In the genomic region with DNA sequence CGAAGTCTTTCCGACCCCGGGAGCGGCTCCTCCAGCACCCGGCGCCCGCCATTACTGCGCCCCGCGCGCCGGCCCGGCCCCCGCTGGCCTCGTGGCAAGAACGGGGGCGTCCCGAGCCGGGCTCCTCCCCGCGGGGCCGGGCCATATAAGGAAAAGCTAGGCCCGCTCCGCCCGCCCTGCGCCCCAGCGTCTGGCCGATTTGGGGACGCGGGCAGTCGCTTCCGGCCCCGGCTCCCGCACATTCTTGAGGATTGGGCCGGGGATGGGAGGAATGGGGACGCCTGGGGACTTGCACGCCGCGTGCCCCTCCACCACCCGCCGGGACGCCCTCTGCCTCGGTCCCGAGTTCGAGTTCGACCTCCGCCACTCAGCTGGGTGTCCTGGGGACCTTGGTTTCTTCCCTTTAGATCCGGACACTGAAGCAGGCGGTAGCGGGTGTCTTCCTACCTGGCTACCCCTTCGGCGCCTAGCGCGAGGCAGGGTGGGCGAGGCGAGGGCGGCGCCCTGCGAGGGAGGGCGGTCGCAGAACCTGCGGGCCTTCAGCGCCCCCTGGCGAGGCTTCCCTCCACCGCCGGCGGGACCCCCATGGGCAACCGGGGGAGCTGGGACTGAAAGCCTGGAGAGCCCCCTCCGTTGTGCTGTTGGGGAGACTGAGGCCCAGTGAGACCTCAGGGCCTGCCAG, we compare ENCODE assay signal across 8 cellular contexts. TPM values are rescaled to one million over a fixed set of nuclear protein-coding genes. Genes with fewer than 3 reads are reported as not detected.
DNase-seq lines count a peak whose midpoint lies in the region; ATAC-seq and TF ChIP-seq lines count a peak whose summit lies in the region.

No MANE protein-coding gene starts in this region.

- no peaks in the 10 kb centered on the region for H4K20me1 ChIP-seq in KMS-11 (ENCODE audit: insufficient read depth)

- no peaks in the 10 kb centered on the region for H3K36me3 ChIP-seq in KMS-11 (ENCODE audit: insufficient read depth)

- no peaks in the 10 kb centered on the region for H3K27me3 Mint-ChIP-seq in CD4-positive, alpha-beta T cell

- H3K27me3 ChIP-seq in CD4-positive, alpha-beta T cell (ENCODE audit: control insufficient read depth, insufficient read depth, low read length), result no peaks in the 10 kb centered on the region
- H3K27me3 ChIP-seq in KMS-11 (ENCODE audit: insufficient read depth, low read depth), result no peaks in the 10 kb centered on the region

- H3K9ac ChIP-seq in KMS-11, result peak overlapping the region; percentile 97

- peak overlapping the region; percentile 90 for H3K4me3 Mint-ChIP-seq in CD4-positive, alpha-beta T cell

- peak; percentile 71 to 85 (median 76) for DNase-seq in CD4-positive, alpha-beta T cell
- peak; percentile 91 for DNase-seq in activated CD4-positive, CD25-positive, alpha-beta regulatory T cell treated with anti-CD3 and anti-CD28 coated beads, Interleukin-2, amount 50 U/mL, for 72 hours
- peak; percentile 63 for DNase-seq in cerebellar cortex (ENCODE audit: low spot score)
- DNase-seq in kidney glomerular epithelial cell (lab: John Stamatoyannopoulos, UW), result peak; percentile 47
- peak; percentile 80 to 86 (median 84) for DNase-seq in stimulated activated CD4-positive, alpha-beta T cell treated with anti-CD3 and anti-CD28 coated beads, Interleukin-1b, Interleukin-23, amount 100 ng/mL, for 24 hours (ENCODE audit: low read depth in 4 of 4, low spot score in 1 of 4)
- no peak for DNase-seq in NCI-H2029 treated with DMSO at 0.1 percent for 48 hours (lab: John Stamatoyannopoulos, UW)

- H3K4me1 ChIP-seq in KMS-11 (ENCODE audit: low read depth, poor library complexity, severe bottlenecking), result peaks cover 32% of the 10 kb centered on the region

- peak overlapping the region; percentile 37 for H3K4me3 ChIP-seq in KMS-11 (IDR thresholded peaks at IDR 0.05; ENCODE audit: insufficient read depth, low read depth, low read length)

- H3K4me2 ChIP-seq in KMS-11, result peak overlapping the region; percentile 95; the same call in 1 of the 2 replicates

- peak overlapping the region; percentile 60 for H3K27ac ChIP-seq in CD4-positive, alpha-beta T cell (ENCODE audit: low read depth, low read length)
- peak overlapping the region; percentile 94 for H3K27ac ChIP-seq in KMS-11

- intact Hi-C loops in CD4-positive, alpha-beta T cell (cut with DNase I, micrococcal nuclease), result loop anchor here (1.0 to 10.0 kb wide), 12 partner anchors 22 to 494 kb away; a partner anchor contains a TSS

- peak; percentile 86 for ATAC-seq in CD4-positive, alpha-beta T cell (ENCODE audit: poor library complexity)
- ATAC-seq in GM21390 (IDR thresholded peaks at IDR 0.05; ENCODE audit: unreplicated experiment), result peak; percentile 52

- H2AFZ ChIP-seq in KMS-11 (ENCODE audit: low read depth), result peak overlapping the region; percentile 98

- H3K36me3 Mint-ChIP-seq in CD4-positive, alpha-beta T cell (ENCODE audit: low read depth), result no peaks in the 10 kb centered on the region

- POLR2A ChIA-PET in CD4-positive, alpha-beta T cell (lab: Charles Lee), result interaction anchor here (0.6 to 3.8 kb wide), 17 partner anchors 11 to 477 kb away, joined by 3 to 23 read pairs (median 5); a partner anchor contains a TSS

- TF ChIP-seq CTCF in CD4-positive, alpha-beta T cell (IDR thresholded peaks at IDR 0.05), result peak; percentile 98
- TF ChIP-seq CTCF in KMS-11 (conservative IDR thresholded peaks at IDR 0.05; ENCODE audit: low read depth, low read length), result peak; percentile 89

- CTCF ChIA-PET in CD4-positive, alpha-beta T cell (lab: Charles Lee), result interaction anchor here (0.6 to 1.6 kb wide), 23 partner anchors 11 to 445 kb away, joined by 3 to 21 read pairs (median 4); a partner anchor contains a TSS

- H3K9me3 Mint-ChIP-seq in CD4-positive, alpha-beta T cell, result no peaks in the 10 kb centered on the region

- H3K79me2 ChIP-seq in KMS-11 (ENCODE audit: insufficient read depth, low read depth), result 0 out of 2 replicates have a peak, but pooled peaks cover 9% of the 10 kb centered on the region

- H3K9me3 ChIP-seq in CD4-positive, alpha-beta T cell (ENCODE audit: control insufficient read depth, low read length), result no peaks in the 10 kb centered on the region

- peaks cover 33% of the 10 kb centered on the region for H3K4me1 Mint-ChIP-seq in CD4-positive, alpha-beta T cell (ENCODE audit: low read depth)

- H3K27ac Mint-ChIP-seq in CD4-positive, alpha-beta T cell, result no peak overlapping the region

RNA-seq across cellular contexts. Expression of a gene that starts 3.8 kb away (rescaled TPM):
- 1 to 10 TPM; 2.9 TPM for total RNA-seq in CD4-positive, alpha-beta T cell

RNA-seq across cellular contexts. Expression of a gene that starts 22.4 kb away (rescaled TPM):
- 10 to 100 TPM; 78.0 to 82.4 TPM for total RNA-seq in CD4-positive, alpha-beta T cell

RNA-seq across cellular contexts. Expression of a gene that starts 37.8 kb away (rescaled TPM):
- total RNA-seq in CD4-positive, alpha-beta T cell, result under 1 TPM; 0.59 to 0.69 TPM

RNA-seq across cellular contexts. Expression of a gene that starts 55.4 kb away (rescaled TPM):
- not detected for total RNA-seq in CD4-positive, alpha-beta T cell
